24 cellular contexts compared by ENCODE assay signal in the genomic region with DNA sequence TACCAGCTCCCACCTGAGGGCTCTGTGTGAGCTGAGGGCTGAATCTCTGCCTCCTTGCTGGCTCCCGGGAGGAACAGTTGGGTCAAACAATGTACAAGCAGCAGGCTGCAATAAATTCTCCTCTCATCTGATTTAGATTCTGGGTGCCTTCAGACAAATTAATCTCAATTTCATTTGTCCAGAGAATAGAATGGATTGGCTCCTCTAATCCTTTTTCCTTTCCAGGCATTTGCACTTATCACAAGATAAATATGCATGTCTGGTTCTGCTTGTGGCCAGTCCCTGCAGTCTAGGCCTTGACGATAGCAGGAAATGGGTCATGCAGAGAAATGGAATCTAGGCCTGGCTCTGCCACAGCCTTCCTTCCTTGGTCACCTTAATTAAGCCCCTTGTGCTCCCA. TPM values are rescaled to one million over a fixed set of nuclear protein-coding genes. Genes with fewer than 3 reads are reported as not detected.
DNase-seq lines count a peak whose midpoint lies in the region; ATAC-seq, FAIRE-seq and TF ChIP-seq lines count a peak whose summit lies in the region.
"Had no signal": no experiment of that assay in that cellular context is flagged by ENCODE, and none has a peak within 500 bp of the region (broad histone marks: within the 10 kb centered on the region; RNA-seq: fewer than 3 reads in every experiment).

No MANE protein-coding gene starts in this region.

- H3K27me3 Mint-ChIP-seq in activated T-cell treated with anti-CD3 and anti-CD28 coated beads, Interleukin-2, amount 50 U/mL, for 72 hours (ENCODE audit: low read depth) = no peaks in the 10 kb centered on the region

- H3K36me3 ChIP-seq in GM23248 (ENCODE audit: low read depth) = no peaks in the 10 kb centered on the region
- no peaks in the 10 kb centered on the region for H3K36me3 ChIP-seq in body of pancreas (replicated peaks in 1 of 2; ENCODE audit: insufficient read depth in 1 of 2, low read depth in 2 of 2)
- H3K36me3 ChIP-seq: neural progenitor cell had no signal

- H3K4me1 ChIP-seq in GM23248 (ENCODE audit: insufficient read depth) (peaks cover 13% of the 10 kb centered on the region), body of pancreas (peaks cover 15% of the 10 kb centered on the region)

- DNase-seq in AG04449 (ENCODE audit: low read depth, low spot score) = peak; percentile 55
- peak; percentile 64 for DNase-seq in GM23248
- DNase-seq in body of pancreas = no peak
- peak; percentile 65 for DNase-seq in iris pigment epithelial cell (ENCODE audit: low read depth)
- no peak for DNase-seq in NCI-H510A (lab: John Stamatoyannopoulos, UW)
- DNase-seq in HCEC 1CT = no peak
- no peak for DNase-seq in activated T-cell treated with anti-CD3 and anti-CD28 coated beads, Interleukin-2, amount 50 U/mL, for 72 hours
- DNase-seq in GM19239 (ENCODE audit: insufficient read length, low spot score) = no peak
- DNase-seq: ACHN; CD8-positive, alpha-beta T cell; DMS79 treated with DMSO at 0.1 percent for 48 hours; GOT3; mucosa of descending colon; NCI-H1105; NCI-H774; OCI-M1; SIG-M5; stimulated activated CD4-positive, alpha-beta T cell treated with anti-CD3 and anti-CD28 coated beads, Interleukin-12 subunit alpha, Interleukin-12 subunit beta, amount 100 ng/mL, for 4 hours; stimulated activated CD8-positive, alpha-beta memory T cell treated with anti-CD3 and anti-CD28 coated beads, Interleukin-4, amount 100 ng/mL, for 48 hours had no signal

- H3K79me2 ChIP-seq in GM23248 (ENCODE audit: insufficient read depth) = no peaks in the 10 kb centered on the region

- H3K9me3 ChIP-seq in GM23248 (ENCODE audit: low read depth) (no peaks in the 10 kb centered on the region), body of pancreas (no peaks in the 10 kb centered on the region)
- H3K9me3 ChIP-seq: mucosa of descending colon had no signal

- peaks cover 6% of the 10 kb centered on the region; the same call in 1 of the 2 replicates for H3F3A ChIP-seq in GM23248 (ENCODE audit: insufficient read depth)

- POLR2A ChIA-PET in AG04449 (lab: Yijun Ruan, JAX) = no interaction called here

- H3K36me3 Mint-ChIP-seq in activated T-cell treated with anti-CD3 and anti-CD28 coated beads, Interleukin-2, amount 50 U/mL, for 72 hours (ENCODE audit: insufficient read depth in 2 of 2) = no peaks in the 10 kb centered on the region
- H3K36me3 Mint-ChIP-seq: CD8-positive, alpha-beta T cell; neural progenitor cell had no signal

- H3K4me3 ChIP-seq in AG04449 (ENCODE audit: low read depth, low read length) (no peak overlapping the region), GM23248 (no peak overlapping the region), body of pancreas (no peak overlapping the region)
- H3K4me3 ChIP-seq: mucosa of descending colon, neural progenitor cell had no signal

- no peak for TF ChIP-seq POLR2A in body of pancreas (IDR thresholded peaks at IDR 0.05)

- no peaks in the 10 kb centered on the region for H3K9me2 ChIP-seq in GM23248 (ENCODE audit: insufficient read depth)

- no peak overlapping the region for H3K27ac ChIP-seq in GM23248
- H3K27ac ChIP-seq in body of pancreas = peak overlapping the region in 3 of 4 donors; percentile 21 to 37 (median 26)
- H3K27ac ChIP-seq: epithelial cell of prostate, neural progenitor cell had no signal

- no peak overlapping the region for H3K9ac ChIP-seq in GM23248
- H3K9ac ChIP-seq: neural progenitor cell had no signal

- no peak overlapping the region for H3K27ac Mint-ChIP-seq in activated T-cell treated with anti-CD3 and anti-CD28 coated beads, Interleukin-2, amount 50 U/mL, for 72 hours
- H3K27ac Mint-ChIP-seq: CD8-positive, alpha-beta T cell; neural progenitor cell; T-helper 1 cell treated with Interleukin-12 subunit alpha and Interleukin-12 subunit beta and Interleukin-4 antibody, amounts not matched to agents 30 μg/mL and 1 μg/mL, for 36 hours had no signal

- ATAC-seq in body of pancreas = no peak
- ATAC-seq in activated T-cell treated with anti-CD3 and anti-CD28 coated beads, Interleukin-2, amount 50 U/mL, for 72 hours (replicated peaks in 1 of 2) = no peak
- ATAC-seq: CD8-positive, alpha-beta T cell; mucosa of descending colon had no signal

- H3K27me3 ChIP-seq in GM23248 (replicated peaks; ENCODE audit: insufficient read depth) (peaks cover 4% of the 10 kb centered on the region; the same call in 1 of the 2 replicates), body of pancreas (no peaks in the 10 kb centered on the region)
- H3K27me3 ChIP-seq: neural progenitor cell had no signal

- no peaks in the 10 kb centered on the region for H4K20me1 ChIP-seq in GM23248 (ENCODE audit: insufficient read depth)

- intact Hi-C loops in body of pancreas (cut with DNase I) = loop anchor here (5.0 kb wide), 1 partner anchor 97 kb away; the partner anchor contains the start of gene ADORA2A

- no peak for FAIRE-seq in GM19239 (lab: Jason Lieb, UNC)

- TF ChIP-seq CTCF in AG04449 (IDR thresholded peaks at IDR 0.05; ENCODE audit: insufficient read depth, low read length, missing control alignments) (no peak), body of pancreas (IDR thresholded peaks at IDR 0.05) (no peak)

- CTCF ChIA-PET in AG04449 (lab: Yijun Ruan, JAX) = interaction anchor here (0.7 to 7.9 kb wide), 10 partner anchors 9 to 200 kb away, joined by 3 to 122 read pairs (median 4); partner anchors contain the start of gene ADORA2A

- H3K4me2 ChIP-seq in GM23248 (ENCODE audit: unreplicated experiment) = no peak overlapping the region
- H3K4me2 ChIP-seq: neural progenitor cell had no signal

- WGBS in GM23248 (ENCODE audit: low coverage in 1 of 2, low lambda C conversion rate in 2 of 2, missing lambda C conversion rate in 2 of 2), 2 experiments = 51 to 55% methylated on average over 2 of the region's 2 CpGs
- WGBS in body of pancreas, 2 donors = 17 to 20% methylated on average over 2 of the region's 2 CpGs

- H3K4me1 Mint-ChIP-seq in activated T-cell treated with anti-CD3 and anti-CD28 coated beads, Interleukin-2, amount 50 U/mL, for 72 hours (ENCODE audit: low read depth) = peaks cover 14% of the 10 kb centered on the region

- in situ Hi-C loops in GM23248 (cut with MboI) = no loop called here

- H2AFZ ChIP-seq in GM23248 = 0 out of 2 replicates have a peak overlapping the region, but pooled peaks have one; percentile 30
- H2AFZ ChIP-seq: neural progenitor cell had no signal

- no peak overlapping the region for H3K4me3 Mint-ChIP-seq in activated T-cell treated with anti-CD3 and anti-CD28 coated beads, Interleukin-2, amount 50 U/mL, for 72 hours
- H3K4me3 Mint-ChIP-seq: CD8-positive, alpha-beta T cell; neural progenitor cell; T-helper 1 cell treated with Interleukin-12 subunit alpha and Interleukin-12 subunit beta and Interleukin-4 antibody, amounts not matched to agents 30 μg/mL and 1 μg/mL, for 36 hours had no signal

- no peaks in the 10 kb centered on the region for H3K9me3 Mint-ChIP-seq in activated T-cell treated with anti-CD3 and anti-CD28 coated beads, Interleukin-2, amount 50 U/mL, for 72 hours
- H3K9me3 Mint-ChIP-seq: CD8-positive, alpha-beta T cell; neural progenitor cell; T-helper 1 cell treated with Interleukin-12 subunit alpha and Interleukin-12 subunit beta and Interleukin-4 antibody, amounts not matched to agents 30 μg/mL and 1 μg/mL, for 36 hours had no signal

RNA-seq across cellular contexts. Expression of gene UPB1, which starts 28.7 kb away (rescaled TPM):
- not detected in 2 replicates for total RNA-seq in GM23248 (2014; rRNA removed; shearing (Covaris generic))
- polyA plus RNA-seq in GM23248 (2016; fragmentation: Nextera tagmentation; extraction: Ambion mirVana) = not detected in 2 replicates
- under 1 TPM in 1 of 2 donors, not detected in 1; 0.52 TPM for total RNA-seq in body of pancreas
- 1 to 10 TPM in 1 of 2 donors, under 1 TPM in 1; 0.26 to 1.2 TPM for total RNA-seq in activated T-cell treated with anti-CD3 and anti-CD28 coated beads, Interleukin-2, amount 50 U/mL, for 72 hours
- total RNA-seq: dermis microvascular lymphatic vessel endothelial cell, LHCN-M2 had no signal

RNA-seq across cellular contexts. Expression of gene GUCD1, which starts 31.1 kb away (rescaled TPM):
- total RNA-seq in GM23248 (2014; rRNA removed; shearing (Covaris generic)) = 92.4 and 125 TPM in 2 replicates
- polyA plus RNA-seq in GM23248 (2016; fragmentation: Nextera tagmentation; extraction: Ambion mirVana) = 37.2 and 43.0 TPM in 2 replicates
- total RNA-seq in body of pancreas = 10 to 100 TPM; 44.4 to 58.7 TPM
- total RNA-seq in activated T-cell treated with anti-CD3 and anti-CD28 coated beads, Interleukin-2, amount 50 U/mL, for 72 hours = 10 to 100 TPM; 96.4 to 98.2 TPM

RNA-seq across cellular contexts. Expression of gene SNRPD3, which starts 31.9 kb away (rescaled TPM):
- total RNA-seq in GM23248 (2014; rRNA removed; shearing (Covaris generic)) = 79.4 and 106 TPM in 2 replicates
- 108 and 109 TPM in 2 replicates for polyA plus RNA-seq in GM23248 (2016; fragmentation: Nextera tagmentation; extraction: Ambion mirVana)
- 10 to 100 TPM; 30.4 to 65.6 TPM for total RNA-seq in body of pancreas
- total RNA-seq in activated T-cell treated with anti-CD3 and anti-CD28 coated beads, Interleukin-2, amount 50 U/mL, for 72 hours = 10 to 100 TPM; 69.3 to 76.5 TPM

Comparison
In these comparisons a context has a peak if more than half of its experiments do, and no peak if none do; other contexts are left out.
1. DNase-seq: peak in AG04449 (single experiment), GM23248 (single experiment) and iris pigment epithelial cell (single experiment); none in body of pancreas (0 of 4), NCI-H510A (single experiment), HCEC 1CT (single experiment), activated T-cell treated with anti-CD3 and anti-CD28 coated beads, Interleukin-2, amount 50 U/mL, for 72 hours (0 of 2) and GM19239 (single experiment).